Comparison of ENCODE assay signal across 1 cellular context in genomic region chr2:78967294-78967693, GRCh38.
TF ChIP-seq lines count a peak whose summit lies in the region.

No MANE protein-coding gene starts in this region.

TF ChIP-seq in HepG2, 621 proteins besides CTCF, POLR2A, EP300 and RAD21 (continued from another document and continues in another):
- TF ChIP-seq ZBTB40 (IDR thresholded peaks at IDR 0.05) (no peak), ZBTB40 (CRISPR knock-in tag; IDR thresholded peaks at IDR 0.05) (no peak), TCF12 (IDR thresholded peaks at IDR 0.05) (no peak), TCF12 (CRISPR knock-in tag; IDR thresholded peaks at IDR 0.05) (no peak), MIXL1 (CRISPR knock-in tag; IDR thresholded peaks at IDR 0.05) (peak; percentile 30; the same call in 1 of the 2 replicates), HOXA9 (CRISPR knock-in tag; IDR thresholded peaks at IDR 0.05; ENCODE audit: borderline replicate concordance) (no peak), SSRP1 (CRISPR knock-in tag; IDR thresholded peaks at IDR 0.05) (no peak), ZNF414 (CRISPR knock-in tag; IDR thresholded peaks at IDR 0.05) (no peak), ZFP36L2 (CRISPR knock-in tag; IDR thresholded peaks at IDR 0.05) (no peak), ZNF274 (CRISPR knock-in tag; IDR thresholded peaks at IDR 0.05) (no peak), HDAC2 (CRISPR knock-in tag; IDR thresholded peaks at IDR 0.05) (0 out of 2 replicates have a peak, but pooled peaks have one; percentile 20), ERF (CRISPR knock-in tag; IDR thresholded peaks at IDR 0.05) (0 out of 2 replicates have a peak, but pooled peaks have one; percentile 35), ZFP36L1 (CRISPR knock-in tag; IDR thresholded peaks at IDR 0.05) (peak; percentile 72; the same call in 1 of the 2 replicates), SCMH1 (CRISPR knock-in tag; IDR thresholded peaks at IDR 0.05; ENCODE audit: borderline replicate concordance) (no peak), POLR2AphosphoS2 (IDR thresholded peaks at IDR 0.05; ENCODE audit: low read depth, low read length) (no peak), ATF2 (CRISPR knock-in tag; IDR thresholded peaks at IDR 0.05) (no peak), KAT8 (CRISPR knock-in tag; IDR thresholded peaks at IDR 0.05) (0 out of 2 replicates have a peak, but pooled peaks have one; percentile 42), TARDBP (CRISPR knock-in tag; IDR thresholded peaks at IDR 0.05) (no peak), IRF2 (CRISPR knock-in tag; IDR thresholded peaks at IDR 0.05) (no peak; the same call in 1 of the 2 replicates), ZBTB7B (CRISPR knock-in tag; IDR thresholded peaks at IDR 0.05) (no peak), PAF1 (CRISPR knock-in tag; IDR thresholded peaks at IDR 0.05) (no peak), ZNF44 (CRISPR knock-in tag; IDR thresholded peaks at IDR 0.05) (no peak), ZNF549 (CRISPR knock-in tag; IDR thresholded peaks at IDR 0.05) (no peak), ARID2 (CRISPR knock-in tag; IDR thresholded peaks at IDR 0.05; ENCODE audit: borderline replicate concordance) (no peak), TMF1 (CRISPR knock-in tag; IDR thresholded peaks at IDR 0.05; ENCODE audit: low read depth) (no peak), HNRNPL (IDR thresholded peaks at IDR 0.05; ENCODE audit: low read depth, low read length) (no peak), AGO1 (IDR thresholded peaks at IDR 0.05; ENCODE audit: low read depth, low read length, poor library complexity, severe bottlenecking) (no peak), FLYWCH1 (CRISPR knock-in tag; IDR thresholded peaks at IDR 0.05) (no peak), NR2F1 (CRISPR knock-in tag; IDR thresholded peaks at IDR 0.05) (peak; percentile 76 to 87; a peak in 3 of 4 replicates), KDM4B (CRISPR knock-in tag; IDR thresholded peaks at IDR 0.05) (no peak), ARHGAP35 (CRISPR knock-in tag; IDR thresholded peaks at IDR 0.05; ENCODE audit: borderline replicate concordance) (no peak), NFE2L1 (CRISPR knock-in tag; IDR thresholded peaks at IDR 0.05; ENCODE audit: borderline replicate concordance) (no peak), ZBTB39 (CRISPR knock-in tag; IDR thresholded peaks at IDR 0.05) (no peak), TEAD3 (CRISPR knock-in tag; optimal IDR thresholded peaks at IDR 0.05; ENCODE audit: borderline replicate concordance) (peak; percentile 49), HIVEP1 (CRISPR knock-in tag; IDR thresholded peaks at IDR 0.05) (no peak), ZIK1 (CRISPR knock-in tag; IDR thresholded peaks at IDR 0.05; ENCODE audit: borderline replicate concordance, low read depth) (no peak), ESRRA (CRISPR knock-in tag; IDR thresholded peaks at IDR 0.05; ENCODE audit: low read depth) (no peak)
- TF ChIP-seq, protein P1, sequence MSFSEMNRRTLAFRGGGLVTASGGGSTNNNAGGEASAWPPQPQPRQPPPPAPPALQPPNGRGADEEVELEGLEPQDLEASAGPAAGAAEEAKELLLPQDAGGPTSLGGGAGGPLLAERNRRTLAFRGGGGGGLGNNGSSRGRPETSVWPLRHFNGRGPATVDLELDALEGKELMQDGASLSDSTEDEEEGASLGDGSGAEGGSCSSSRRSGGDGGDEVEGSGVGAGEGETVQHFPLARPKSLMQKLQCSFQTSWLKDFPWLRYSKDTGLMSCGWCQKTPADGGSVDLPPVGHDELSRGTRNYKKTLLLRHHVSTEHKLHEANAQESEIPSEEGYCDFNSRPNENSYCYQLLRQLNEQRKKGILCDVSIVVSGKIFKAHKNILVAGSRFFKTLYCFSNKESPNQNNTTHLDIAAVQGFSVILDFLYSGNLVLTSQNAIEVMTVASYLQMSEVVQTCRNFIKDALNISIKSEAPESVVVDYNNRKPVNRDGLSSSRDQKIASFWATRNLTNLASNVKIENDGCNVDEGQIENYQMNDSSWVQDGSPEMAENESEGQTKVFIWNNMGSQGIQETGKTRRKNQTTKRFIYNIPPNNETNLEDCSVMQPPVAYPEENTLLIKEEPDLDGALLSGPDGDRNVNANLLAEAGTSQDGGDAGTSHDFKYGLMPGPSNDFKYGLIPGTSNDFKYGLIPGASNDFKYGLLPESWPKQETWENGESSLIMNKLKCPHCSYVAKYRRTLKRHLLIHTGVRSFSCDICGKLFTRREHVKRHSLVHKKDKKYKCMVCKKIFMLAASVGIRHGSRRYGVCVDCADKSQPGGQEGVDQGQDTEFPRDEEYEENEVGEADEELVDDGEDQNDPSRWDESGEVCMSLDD (CRISPR knock-in tag; IDR thresholded peaks at IDR 0.05; ENCODE audit: borderline replicate concordance), result no peak
- TF ChIP-seq, protein P2, sequence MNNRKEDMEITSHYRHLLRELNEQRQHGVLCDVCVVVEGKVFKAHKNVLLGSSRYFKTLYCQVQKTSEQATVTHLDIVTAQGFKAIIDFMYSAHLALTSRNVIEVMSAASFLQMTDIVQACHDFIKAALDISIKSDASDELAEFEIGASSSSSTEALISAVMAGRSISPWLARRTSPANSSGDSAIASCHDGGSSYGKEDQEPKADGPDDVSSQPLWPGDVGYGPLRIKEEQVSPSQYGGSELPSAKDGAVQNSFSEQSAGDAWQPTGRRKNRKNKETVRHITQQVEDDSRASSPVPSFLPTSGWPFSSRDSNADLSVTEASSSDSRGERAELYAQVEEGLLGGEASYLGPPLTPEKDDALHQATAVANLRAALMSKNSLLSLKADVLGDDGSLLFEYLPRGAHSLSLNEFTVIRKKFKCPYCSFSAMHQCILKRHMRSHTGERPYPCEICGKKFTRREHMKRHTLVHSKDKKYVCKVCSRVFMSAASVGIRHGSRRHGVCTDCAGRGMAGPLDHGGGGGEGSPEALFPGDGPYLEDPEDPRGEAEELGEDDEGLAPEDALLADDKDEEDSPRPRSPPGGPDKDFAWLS (CRISPR knock-in tag; IDR thresholded peaks at IDR 0.05; ENCODE audit: borderline replicate concordance), result no peak
- TF ChIP-seq, protein P3, sequence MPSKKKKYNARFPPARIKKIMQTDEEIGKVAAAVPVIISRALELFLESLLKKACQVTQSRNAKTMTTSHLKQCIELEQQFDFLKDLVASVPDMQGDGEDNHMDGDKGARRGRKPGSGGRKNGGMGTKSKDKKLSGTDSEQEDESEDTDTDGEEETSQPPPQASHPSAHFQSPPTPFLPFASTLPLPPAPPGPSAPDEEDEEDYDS (CRISPR knock-in tag; IDR thresholded peaks at IDR 0.05), result no peak
- TF ChIP-seq, protein P4, sequence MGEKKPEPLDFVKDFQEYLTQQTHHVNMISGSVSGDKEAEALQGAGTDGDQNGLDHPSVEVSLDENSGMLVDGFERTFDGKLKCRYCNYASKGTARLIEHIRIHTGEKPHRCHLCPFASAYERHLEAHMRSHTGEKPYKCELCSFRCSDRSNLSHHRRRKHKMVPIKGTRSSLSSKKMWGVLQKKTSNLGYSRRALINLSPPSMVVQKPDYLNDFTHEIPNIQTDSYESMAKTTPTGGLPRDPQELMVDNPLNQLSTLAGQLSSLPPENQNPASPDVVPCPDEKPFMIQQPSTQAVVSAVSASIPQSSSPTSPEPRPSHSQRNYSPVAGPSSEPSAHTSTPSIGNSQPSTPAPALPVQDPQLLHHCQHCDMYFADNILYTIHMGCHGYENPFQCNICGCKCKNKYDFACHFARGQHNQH (CRISPR knock-in tag; IDR thresholded peaks at IDR 0.05), result peak; percentile 63; the same call in 1 of the 2 replicates
- TF ChIP-seq, protein P5, sequence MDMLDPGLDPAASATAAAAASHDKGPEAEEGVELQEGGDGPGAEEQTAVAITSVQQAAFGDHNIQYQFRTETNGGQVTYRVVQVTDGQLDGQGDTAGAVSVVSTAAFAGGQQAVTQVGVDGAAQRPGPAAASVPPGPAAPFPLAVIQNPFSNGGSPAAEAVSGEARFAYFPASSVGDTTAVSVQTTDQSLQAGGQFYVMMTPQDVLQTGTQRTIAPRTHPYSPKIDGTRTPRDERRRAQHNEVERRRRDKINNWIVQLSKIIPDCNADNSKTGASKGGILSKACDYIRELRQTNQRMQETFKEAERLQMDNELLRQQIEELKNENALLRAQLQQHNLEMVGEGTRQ (IDR thresholded peaks at IDR 0.05; ENCODE audit: low read depth, low read length), result no peak
- TF ChIP-seq, protein P5 (CRISPR knock-in tag; IDR thresholded peaks at IDR 0.05; ENCODE audit: borderline replicate concordance), result no peak
